8 cellular contexts compared by ENCODE assay signal in the genomic region with DNA sequence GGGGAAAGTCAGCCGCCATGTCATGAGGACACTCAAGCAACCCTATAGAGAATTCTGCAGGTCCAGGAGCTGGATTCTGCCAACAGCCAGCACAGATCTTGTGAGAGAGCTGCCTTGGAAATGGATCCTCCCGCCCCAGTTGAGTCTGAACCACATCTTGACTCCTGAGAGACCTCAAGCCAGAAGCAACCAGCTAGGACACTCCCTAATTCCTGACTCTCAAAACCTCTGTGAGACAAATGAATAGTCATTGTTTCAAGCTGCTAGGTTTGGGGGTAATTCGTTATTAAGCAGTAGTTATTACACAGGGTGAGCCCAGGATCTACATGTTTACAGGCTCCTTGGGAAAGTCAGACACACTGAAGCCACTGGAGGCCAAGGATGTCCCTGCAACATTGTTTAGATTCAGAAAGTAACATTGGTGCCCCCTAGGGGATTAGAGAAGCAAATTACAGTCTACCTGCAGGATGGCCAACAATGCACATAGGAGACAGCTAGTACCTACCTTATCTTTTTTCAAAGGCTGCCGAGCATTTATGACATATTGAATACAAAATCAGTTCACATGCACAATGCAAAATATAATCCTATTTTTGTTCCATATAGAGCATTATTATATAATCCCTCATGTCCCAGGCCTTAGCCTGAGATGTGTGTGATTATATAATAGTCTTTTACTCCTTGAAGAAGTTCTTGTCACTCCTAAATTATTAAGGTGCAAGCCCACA. TPM values are rescaled to one million over a fixed set of nuclear protein-coding genes. Genes with fewer than 3 reads are reported as not detected.
DNase-seq lines count a peak whose midpoint lies in the region; ATAC-seq, FAIRE-seq and TF ChIP-seq lines count a peak whose summit lies in the region.

No MANE protein-coding gene starts in this region.

- 27% methylated on average over 3 of the region's 4 CpGs for WGBS in HepG2 (ENCODE audit: low lambda C conversion rate)
- 56 to 59% methylated on average over 4 of the region's 4 CpGs for WGBS in upper lobe of left lung, 2 donors

- H3K4me1 ChIP-seq in HepG2 (ENCODE audit: insufficient read depth, low read length) = no peaks in the 10 kb centered on the region
- no peaks in the 10 kb centered on the region for H3K4me1 ChIP-seq in upper lobe of left lung

- no peak overlapping the region for H3K4me3 ChIP-seq in choroid plexus epithelial cell (ENCODE audit: low read depth, low read length)
- H3K4me3 ChIP-seq in HepG2 (replicated peaks in 1 of 3; ENCODE audit: insufficient read depth in 1 of 3, low read depth in 2 of 3, low read length in 3 of 3) = no peak overlapping the region
- H3K4me3 ChIP-seq in upper lobe of left lung = no peak overlapping the region

- FAIRE-seq in HTR-8/SVneo (lab: Jason Lieb, UNC) (no peak), HepG2 (lab: Jason Lieb, UNC) (peak; percentile 78)

- H3K9me3 ChIP-seq in HepG2 (ENCODE audit: low read length) (no peaks in the 10 kb centered on the region), upper lobe of left lung (no peaks in the 10 kb centered on the region)

- H3K27me3 ChIP-seq in HepG2 (ENCODE audit: control insufficient read depth in 1 of 2, insufficient read depth in 2 of 2, low read length in 2 of 2) (no peaks in the 10 kb centered on the region), upper lobe of left lung (no peaks in the 10 kb centered on the region)

- in situ Hi-C loops in HepG2 (cut with HindIII; ENCODE audit: extremely low pct_ligation_motif_present, low pct_unique_long_range_greater_than_20kb) = loop anchor here (5.0 kb wide), 1 partner anchor 160 kb away; no protein-coding TSS in a partner anchor

- no TSS peak for BruUV-seq in HepG2 (replicated peaks; lab: Mats Ljungman, UMichigan)

- TF ChIP-seq RAD21 in HepG2 (CRISPR knock-in tag; IDR thresholded peaks at IDR 0.05) = peak; percentile 79

- POLR2A ChIA-PET in HepG2 (lab: Yijun Ruan, JAX) = no interaction called here

- DNase-seq in NCI-H510A treated with DMSO at 0.1 percent for 48 hours (lab: John Stamatoyannopoulos, UW) = peak; percentile 20
- DNase-seq in NCI-H510A (lab: John Stamatoyannopoulos, UW) = no peak
- peak; percentile 68 for DNase-seq in HTR-8/SVneo (ENCODE audit: insufficient read length, low spot score)
- peak; percentile 16 for DNase-seq in NOMO-1 treated with dmso at 0.1 percent for 144 hours (lab: John Stamatoyannopoulos, UW; ENCODE audit: unreplicated experiment)
- DNase-seq in choroid plexus epithelial cell (ENCODE audit: low read depth) = peak; percentile 81
- peak; percentile 69 for DNase-seq in HepG2 (ENCODE audit: low spot score)
- no peak for DNase-seq in upper lobe of left lung

- H4K20me1 ChIP-seq in HepG2 (ENCODE audit: insufficient read depth, low read length) = no peaks in the 10 kb centered on the region

- intact Hi-C loops in HepG2 (cut with micrococcal nuclease; ENCODE audit: unreplicated experiment) = loop anchor here (1.0 kb wide), 1 partner anchor 155 kb away; no protein-coding TSS in a partner anchor

- H3K36me3 ChIP-seq in HepG2 (replicated peaks in 1 of 2; ENCODE audit: control insufficient read depth in 1 of 2, insufficient read depth in 2 of 2, low read length in 2 of 2) (no peaks in the 10 kb centered on the region), upper lobe of left lung (no peaks in the 10 kb centered on the region)

- no peak overlapping the region for H2AFZ ChIP-seq in HepG2 (ENCODE audit: low read length)

- H3K27ac ChIP-seq in HepG2 (ENCODE audit: extremely low read length, insufficient read depth, low read length) (no peak overlapping the region), upper lobe of left lung (no peak overlapping the region)

- H3K9ac ChIP-seq in HepG2 (ENCODE audit: insufficient read depth, low read depth, low read length) = no peak overlapping the region

- peak; percentile 95 for ATAC-seq in HepG2
- peak; percentile 54 to 75 for ATAC-seq in upper lobe of left lung (ENCODE audit: low FRiP score in 2 of 2)
- no peak for ATAC-seq in HG03108 (IDR thresholded peaks at IDR 0.05; ENCODE audit: unreplicated experiment)

- CTCF ChIA-PET in HepG2 (lab: Yijun Ruan, JAX; ENCODE audit: low intra/inter-chr PET ratio, low total read pairs) = interaction anchor here (0.6 to 2.0 kb wide), 5 partner anchors 155 to 539 kb away, joined by 4 to 20 read pairs (median 6); no protein-coding TSS in a partner anchor

- TF ChIP-seq EP300 in HepG2 (IDR thresholded peaks at IDR 0.05; ENCODE audit: low read depth in 2 of 2, low read length in 2 of 2) (no peak), HepG2 (CRISPR knock-in tag; IDR thresholded peaks at IDR 0.05; ENCODE audit: borderline replicate concordance) (no peak), upper lobe of left lung (IDR thresholded peaks at IDR 0.05) (no peak)

- TF ChIP-seq POLR2A in HepG2 (IDR thresholded peaks at IDR 0.05; ENCODE audit: insufficient read depth in 1 of 2, low read depth in 2 of 2, low read length in 2 of 2) (no peak), upper lobe of left lung (IDR thresholded peaks at IDR 0.05) (no peak)

- no peak overlapping the region for H3K4me2 ChIP-seq in HepG2 (ENCODE audit: low read depth, low read length)

- TF ChIP-seq CTCF in choroid plexus epithelial cell (conservative IDR thresholded peaks at IDR 0.05; ENCODE audit: low read depth, low read length) (peak; percentile 83), HepG2 (CRISPR knock-in tag; IDR thresholded peaks at IDR 0.05) (peak; percentile 80), upper lobe of left lung (IDR thresholded peaks at IDR 0.05) (peak; percentile 40 to 82 (median 70))

- no peaks in the 10 kb centered on the region for H3K79me2 ChIP-seq in HepG2 (ENCODE audit: insufficient read depth, low read length)

TF ChIP-seq in HepG2, 621 proteins besides CTCF, POLR2A, EP300 and RAD21:
- TF ChIP-seq ZSCAN20 (CRISPR knock-in tag; IDR thresholded peaks at IDR 0.05; ENCODE audit: borderline replicate concordance) (no peak), GZF1 (CRISPR knock-in tag; IDR thresholded peaks at IDR 0.05) (no peak), TCF7 (IDR thresholded peaks at IDR 0.05; ENCODE audit: low read depth) (no peak), STAG1 (CRISPR knock-in tag; IDR thresholded peaks at IDR 0.05) (peak; percentile 87), GPN1 (CRISPR knock-in tag; IDR thresholded peaks at IDR 0.05; ENCODE audit: borderline replicate concordance) (no peak), ZNF780A (CRISPR knock-in tag; IDR thresholded peaks at IDR 0.05) (no peak), SMC3 (IDR thresholded peaks at IDR 0.05; ENCODE audit: low read length) (peak; percentile 74), PHB2 (IDR thresholded peaks at IDR 0.05; ENCODE audit: partially characterized antibody) (no peak), BCL6 (CRISPR knock-in tag; IDR thresholded peaks at IDR 0.05) (0 out of 2 replicates have a peak, but pooled peaks have one; percentile 18)

RNA-seq across cellular contexts. Expression of gene FICD, which starts 57.9 kb away (rescaled TPM):
- 1.1 and 3.0 TPM in 2 replicates for total RNA-seq in HepG2 (2016; rRNA removed; fragmentation: Illumina TruSeq; extraction: Trizol)
- total RNA-seq in HepG2 (2016; cell fraction: cytosol; rRNA removed; fragmentation: Illumina TruSeq; extraction: Trizol; ENCODE audit: low read depth) = 0.35 and 0.71 TPM in 2 replicates
- 1.1 and 2.7 TPM in 2 replicates for total RNA-seq in HepG2 (2016; cell fraction: insoluble cytoplasmic fraction; rRNA removed; fragmentation: Illumina TruSeq; extraction: Trizol)
- 0.96 and 1.4 TPM in 2 replicates for total RNA-seq in HepG2 (2016; cell fraction: membrane; rRNA removed; fragmentation: Illumina TruSeq; extraction: Trizol)
- 4.3 and 5.0 TPM in 2 replicates for total RNA-seq in HepG2 (2016; cell fraction: nucleus; rRNA removed; fragmentation: Illumina TruSeq; extraction: Trizol)
- 0.99 and 1.2 TPM in 2 replicates for polyA plus RNA-seq in HepG2 (2011; rRNA removed)
- polyA plus RNA-seq in HepG2 (2011; cell fraction: cytosol; rRNA removed) = 1.1 and 1.4 TPM in 2 replicates
- 2.7 and 3.4 TPM in 2 replicates for polyA plus RNA-seq in HepG2 (2011; cell fraction: nucleus; rRNA removed)
- 2.5 and 2.6 TPM in 2 replicates for polyA plus RNA-seq in HepG2 (2012)
- polyA plus RNA-seq in HepG2 (2016; cell fraction: cytosol; fragmentation: Illumina TruSeq; extraction: Trizol; ENCODE audit: low read depth) = 0.19 and 0.40 TPM in 2 replicates
- 0.85 and 1.5 TPM in 2 replicates for polyA plus RNA-seq in HepG2 (2016; cell fraction: insoluble cytoplasmic fraction; fragmentation: Illumina TruSeq; extraction: Trizol; ENCODE audit: low read depth)
- polyA plus RNA-seq in HepG2 (2016; cell fraction: membrane; fragmentation: Illumina TruSeq; extraction: Trizol; ENCODE audit: low read depth) = 0.32 and 0.69 TPM in 2 replicates
- polyA plus RNA-seq in HepG2 (2016; cell fraction: nucleus; fragmentation: Illumina TruSeq; extraction: Trizol; ENCODE audit: insufficient read depth, low read depth) = 3.1 TPM in 2 replicates
- 4.5 and 6.7 TPM in 2 replicates for polyA minus RNA-seq in HepG2 (2011; rRNA and poly(A)+ RNA removed; ENCODE audit: low replicate concordance)
- polyA minus RNA-seq in HepG2 (2011; cell fraction: cytosol; rRNA and poly(A)+ RNA removed) = 2.0 and 2.5 TPM in 2 replicates
- polyA minus RNA-seq in HepG2 (2011; cell fraction: nucleus; rRNA and poly(A)+ RNA removed) = 3.1 and 4.8 TPM in 2 replicates
- 10 to 100 TPM in 4 of 6 donors, 1 to 10 TPM in 2; 6.5 to 15.3 (median 12.2) TPM for total RNA-seq in upper lobe of left lung

Comparison
In these comparisons a context has a peak if more than half of its experiments do, and no peak if none do; other contexts are left out.
1. DNase-seq: peak in NCI-H510A treated with DMSO at 0.1 percent for 48 hours (single experiment), HTR-8/SVneo (single experiment), NOMO-1 treated with dmso at 0.1 percent for 144 hours (single experiment), choroid plexus epithelial cell (single experiment) and HepG2 (single experiment); none in NCI-H510A (single experiment) and upper lobe of left lung (0 of 2).
2. Peak in every context shown above with its lines, with median percentiles within 50 percentile points of each other: CTCF ChIP-seq.